23 cellular contexts compared by ENCODE assay signal in genomic region chr11:29395555-29396072, GRCh38.
"Had no signal": no experiment of that assay in that cellular context is flagged by ENCODE, and none has a peak within 500 bp of the region (broad histone marks: within the 10 kb centered on the region; RNA-seq: fewer than 3 reads in every experiment).

No MANE protein-coding gene starts in this region.

- H3K4me3 Mint-ChIP-seq: endodermal cell; naive thymus-derived CD8-positive, alpha-beta T cell had no signal

- H3K4me1 ChIP-seq: heart right ventricle, psoas muscle, stomach, transverse colon had no signal

- H3K27ac ChIP-seq: coronary artery, heart right ventricle, neutrophil, psoas muscle, skin epidermis, stomach, thoracic aorta, transverse colon had no signal

- FAIRE-seq: endothelial cell of umbilical vein, frontal cortex had no signal

- H3K36me3 ChIP-seq: heart right ventricle, neutrophil, stomach, thoracic aorta, transverse colon had no signal

- H3K27me3 ChIP-seq: heart right ventricle, neutrophil, stomach, transverse colon had no signal

- DNase-seq: effector CD4-positive, alpha-beta T cell; endodermal cell; heart right ventricle; hypothalamus; islet precursor cell; mammary epithelial cell; naive thymus-derived CD8-positive, alpha-beta T cell; psoas muscle; retina; stimulated activated CD4-positive, alpha-beta T cell treated with anti-CD3 and anti-CD28 coated beads, Interleukin-2, amount 100 ng/mL, for 24 hours; stimulated activated CD4-positive, alpha-beta T cell treated with anti-CD3 and anti-CD28 coated beads, Interleukin-4, amount 100 ng/mL, for 4 hours; stimulated activated naive CD4-positive, alpha-beta T cell; stomach; substantia nigra; transverse colon had no signal

- H3K4me3 ChIP-seq: coronary artery, heart right ventricle, psoas muscle, skin epidermis, stomach, thoracic aorta, transverse colon had no signal

- H3K9me3 Mint-ChIP-seq: endodermal cell had no signal

- H3K4me1 Mint-ChIP-seq: endodermal cell; naive thymus-derived CD8-positive, alpha-beta T cell had no signal

- ATAC-seq: heart right ventricle; left lobe of liver; naive thymus-derived CD8-positive, alpha-beta T cell; psoas muscle; sciatic nerve had no signal

- H3K9me3 ChIP-seq: neutrophil, psoas muscle, stomach, thoracic aorta, transverse colon had no signal
